ENCODE assay signal across 1 cellular context in genomic region chr2:205747827-205748386, GRCh38.
TF ChIP-seq lines count a peak whose summit lies in the region.

No MANE protein-coding gene starts in this region.

TF ChIP-seq in GM23338, 12 proteins besides CTCF, POLR2A, EP300 and RAD21 (continued from another document):
- TF ChIP-seq ZNF462 (CRISPR knock-in tag; IDR thresholded peaks at IDR 0.05) (no peak), JUNB (IDR thresholded peaks at IDR 0.05; ENCODE audit: unreplicated experiment) (no peak), ETS1 (IDR thresholded peaks at IDR 0.05) (no peak), ZNF114 (CRISPR knock-in tag; IDR thresholded peaks at IDR 0.05) (no peak)
